In the genomic region with DNA sequence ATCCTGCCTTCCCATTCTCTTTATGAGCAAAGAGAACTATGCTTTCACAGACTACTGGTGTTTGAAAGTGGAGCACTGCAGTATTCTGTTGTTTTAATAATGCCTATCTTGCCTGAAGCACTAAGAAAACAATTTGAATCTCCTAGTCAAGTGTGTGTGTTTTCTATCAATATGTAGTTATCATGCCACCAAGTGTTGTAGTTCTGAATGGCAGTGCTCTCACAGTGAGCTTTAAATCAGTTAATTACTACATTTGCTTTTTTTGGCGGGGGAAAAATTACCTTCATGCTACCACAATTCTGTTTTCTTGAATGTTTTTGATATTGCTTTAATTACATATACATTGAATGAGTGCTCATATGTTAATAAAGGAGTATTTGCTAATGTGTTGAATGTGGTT, we compare ENCODE assay signal across 17 cellular contexts.
DNase-seq lines count a peak whose midpoint lies in the region; ATAC-seq, FAIRE-seq and TF ChIP-seq lines count a peak whose summit lies in the region.
"Had no signal": no experiment of that assay in that cellular context is flagged by ENCODE, and none has a peak within 500 bp of the region (broad histone marks: within the 10 kb centered on the region; RNA-seq: fewer than 3 reads in every experiment).

No MANE protein-coding gene starts in this region.

- BruUV-seq in A673 (replicated peaks; lab: Mats Ljungman, UMichigan) (no TSS peak), OCI-LY7 (replicated peaks; lab: Mats Ljungman, UMichigan) (no TSS peak)

- H3K27me3 ChIP-seq in A673 (replicated peaks; ENCODE audit: insufficient read depth, low read depth, low read length, poor library complexity) (no peaks in the 10 kb centered on the region), H9 (ENCODE audit: insufficient read depth, low read length) (no peaks in the 10 kb centered on the region)
- H3K27me3 ChIP-seq: testis had no signal

- H3K9ac ChIP-seq in H9 (ENCODE audit: extremely low read depth, insufficient read length, low read length), result no peak overlapping the region

- no peak overlapping the region for H2BK15ac ChIP-seq in H9 (ENCODE audit: low read depth, low read length)

- no peaks in the 10 kb centered on the region for H3K36me3 ChIP-seq in A673 (ENCODE audit: insufficient read depth, low read length, poor library complexity, severe bottlenecking)
- no peaks in the 10 kb centered on the region for H3K36me3 ChIP-seq in OCI-LY7 (ENCODE audit: insufficient read depth, low read length)
- no peaks in the 10 kb centered on the region for H3K36me3 ChIP-seq in mucosa of descending colon (ENCODE audit: low read depth)

- peaks cover 22 to 24% of the 10 kb centered on the region in 2 experiments for H3K4me1 Mint-ChIP-seq in H9
- H3K4me1 Mint-ChIP-seq in activated T-cell treated with anti-CD3 and anti-CD28 coated beads, Interleukin-2, amount 50 U/mL, for 24 hours (ENCODE audit: low read depth), result no peaks in the 10 kb centered on the region
- H3K4me1 Mint-ChIP-seq: activated B cell treated with CpG ODN at 0.5 μM for 24 hours; activated CD8-positive, alpha-beta memory T cell treated with anti-CD3 and anti-CD28 coated beads, Interleukin-2, amount 10 ng/mL, durations not matched to agents 7 days and 5 days had no signal

- no peak overlapping the region for H3K4me3 Mint-ChIP-seq in H9
- H3K4me3 Mint-ChIP-seq in activated T-cell treated with anti-CD3 and anti-CD28 coated beads, Interleukin-2, amount 50 U/mL, for 24 hours, result no peak overlapping the region
- H3K4me3 Mint-ChIP-seq: activated B cell treated with CpG ODN at 0.5 μM for 24 hours; activated CD8-positive, alpha-beta memory T cell treated with anti-CD3 and anti-CD28 coated beads, Interleukin-2, amount 10 ng/mL, durations not matched to agents 7 days and 5 days had no signal

- CTCF ChIA-PET in A673 (lab: Charles Lee), result interaction anchor here (0.8 kb wide), 1 partner anchor 841 kb away, joined by 5 read pairs; no protein-coding TSS in a partner anchor
- CTCF ChIA-PET in OCI-LY7 (lab: Charles Lee; ENCODE audit: unreplicated experiment), result no interaction called here

- no peak overlapping the region for H3K18ac ChIP-seq in H9 (ENCODE audit: insufficient read length, low read depth, low read length)

- no peak overlapping the region for H3K4ac ChIP-seq in H9 (ENCODE audit: low read depth, low read length)

- H2BK120ac ChIP-seq in H9 (ENCODE audit: low read depth, low read length, poor library complexity, severe bottlenecking), result no peak overlapping the region

- H3K27ac ChIP-seq in A673 (ENCODE audit: low read depth, low read length, poor library complexity, severe bottlenecking) (no peak overlapping the region), H9 (ENCODE audit: insufficient read length, low read depth, low read length) (no peak overlapping the region), OCI-LY7 (ENCODE audit: low read depth, low read length, poor library complexity, severe bottlenecking) (no peak overlapping the region)
- H3K27ac ChIP-seq: testis had no signal

- no peaks in the 10 kb centered on the region for H3K4me1 ChIP-seq in A673 (ENCODE audit: insufficient read depth, low read length, poor library complexity, severe bottlenecking)
- H3K4me1 ChIP-seq in H9 (ENCODE audit: insufficient read depth, low read length), result no peaks in the 10 kb centered on the region
- H3K4me1 ChIP-seq in OCI-LY7 (ENCODE audit: insufficient read depth, low read length, poor library complexity, severe bottlenecking), result no peaks in the 10 kb centered on the region
- no peaks in the 10 kb centered on the region for H3K4me1 ChIP-seq in mucosa of descending colon (ENCODE audit: low read depth)
- H3K4me1 ChIP-seq: testis had no signal

- intact Hi-C loops in A673 (cut with micrococcal nuclease; ENCODE audit: unreplicated experiment) (no loop called here), OCI-LY7 (cut with micrococcal nuclease; ENCODE audit: unreplicated experiment) (no loop called here), mucosa of descending colon (cut with DNase I, micrococcal nuclease) (no loop called here)

- H4K8ac ChIP-seq in H9 (replicated peaks; ENCODE audit: insufficient read length, low read depth, low read length), result no peak overlapping the region

- H3K9me2 ChIP-seq in OCI-LY7 (ENCODE audit: insufficient read depth, low read length), result no peaks in the 10 kb centered on the region

- H3K23ac ChIP-seq in H9 (ENCODE audit: insufficient read length, low read depth, low read length), result no peak overlapping the region

- H2BK5ac ChIP-seq in H9 (ENCODE audit: insufficient read length, low read length), result no peak overlapping the region

- H2BK12ac ChIP-seq in H9 (ENCODE audit: insufficient read length, low read depth, low read length), result no peak overlapping the region

- no peak overlapping the region for H2BK20ac ChIP-seq in H9 (ENCODE audit: low read depth, low read length, poor library complexity, severe bottlenecking)

- no peaks in the 10 kb centered on the region for H3K9me3 ChIP-seq in A673 (ENCODE audit: low read depth, low read length, poor library complexity, severe bottlenecking)
- H3K9me3 ChIP-seq in H9 (ENCODE audit: control insufficient read depth, low read depth, low read length), result no peaks in the 10 kb centered on the region
- no peaks in the 10 kb centered on the region for H3K9me3 ChIP-seq in OCI-LY7 (ENCODE audit: low read length)
- no peaks in the 10 kb centered on the region for H3K9me3 ChIP-seq in mucosa of descending colon
- H3K9me3 ChIP-seq: testis had no signal

- H3K4me2 ChIP-seq in H9 (ENCODE audit: insufficient read depth, insufficient read length, low read length) (no peak overlapping the region), OCI-LY7 (ENCODE audit: low read length) (no peak overlapping the region)

- no peak overlapping the region for H3K27ac Mint-ChIP-seq in H9
- no peak overlapping the region for H3K27ac Mint-ChIP-seq in activated T-cell treated with anti-CD3 and anti-CD28 coated beads, Interleukin-2, amount 50 U/mL, for 24 hours
- H3K27ac Mint-ChIP-seq: activated B cell treated with CpG ODN at 0.5 μM for 24 hours; activated CD8-positive, alpha-beta memory T cell treated with anti-CD3 and anti-CD28 coated beads, Interleukin-2, amount 10 ng/mL, durations not matched to agents 7 days and 5 days; activated naive CD4-positive, alpha-beta T cell treated with anti-CD3 and anti-CD28 coated beads, Interleukin-2, amount 50 U/mL, for 72 hours had no signal

- no peaks in the 10 kb centered on the region for H3K23me2 ChIP-seq in H9 (ENCODE audit: insufficient read length, low read depth, low read length, poor library complexity, severe bottlenecking)

- no peak overlapping the region for H3T11ph ChIP-seq in H9 (ENCODE audit: low read length)

- H3K4me3 ChIP-seq in A673 (ENCODE audit: low read depth, low read length, poor library complexity, severe bottlenecking) (no peak overlapping the region), OCI-LY7 (ENCODE audit: low read depth, low read length, poor library complexity, severe bottlenecking) (no peak overlapping the region), mucosa of descending colon (no peak overlapping the region)
- H3K4me3 ChIP-seq: testis had no signal

- H2AK5ac ChIP-seq in H9 (ENCODE audit: insufficient read length, low read length), result no peak overlapping the region

- no peaks in the 10 kb centered on the region for H3K79me2 ChIP-seq in H9 (ENCODE audit: insufficient read depth, low read length)
- H3K79me2 ChIP-seq in OCI-LY7 (ENCODE audit: insufficient read depth, low read depth, low read length), result no peaks in the 10 kb centered on the region

- no peak overlapping the region for H3K56ac ChIP-seq in H9 (ENCODE audit: insufficient read length, low read depth, low read length)

- no peak for TF ChIP-seq POLR2A in erythroblast (IDR thresholded peaks at IDR 0.05; ENCODE audit: low read length)

- ATAC-seq in HG02938 (IDR thresholded peaks at IDR 0.05; ENCODE audit: unreplicated experiment) (no peak), mucosa of descending colon (no peak)
- ATAC-seq: activated CD8-positive, alpha-beta memory T cell treated with anti-CD3 and anti-CD28 coated beads, Interleukin-2, amount 10 ng/mL, durations not matched to agents 7 days and 5 days; activated naive CD4-positive, alpha-beta T cell treated with anti-CD3 and anti-CD28 coated beads, Interleukin-2, amount 50 U/mL, for 72 hours; PC-3 had no signal

- TF ChIP-seq CTCF in A673 (conservative IDR thresholded peaks at IDR 0.05; ENCODE audit: low read depth, low read length), result peak; percentile 37; the same call in 1 of the 2 replicates
- peak; percentile 70 for TF ChIP-seq CTCF in H9 (conservative IDR thresholded peaks at IDR 0.05)
- 0 out of 2 replicates have a peak, but pooled peaks have one; percentile 21 for TF ChIP-seq CTCF in OCI-LY7 (conservative IDR thresholded peaks at IDR 0.05; ENCODE audit: low read length)
- TF ChIP-seq CTCF in mucosa of descending colon (IDR thresholded peaks at IDR 0.05), result no peak

- H4K91ac ChIP-seq in H9 (ENCODE audit: insufficient read length, low read depth, low read length), result no peak overlapping the region

- H4K5ac ChIP-seq in H9 (ENCODE audit: insufficient read length, low read depth, low read length), result no peak overlapping the region

- FAIRE-seq in islet of Langerhans (lab: Jason Lieb, UNC), result peak; percentile 87

- POLR2A ChIA-PET in A673 (lab: Charles Lee; ENCODE audit: low non-redundant PET) (no interaction called here), OCI-LY7 (lab: Charles Lee) (no interaction called here)

- no peaks in the 10 kb centered on the region for H4K20me1 ChIP-seq in H9 (ENCODE audit: control insufficient read depth, insufficient read depth, insufficient read length)
- H4K20me1 ChIP-seq in OCI-LY7 (ENCODE audit: insufficient read depth, low read length), result no peaks in the 10 kb centered on the region

- H3K14ac ChIP-seq in H9 (ENCODE audit: insufficient read depth, low read length), result no peak overlapping the region

- DNase-seq in A673 (ENCODE audit: low spot score) (peak; percentile 9), H9 (no peak), OCI-LY7 (ENCODE audit: low spot score) (no peak), erythroblast (lab: John Stamatoyannopoulos, UW) (no peak), mucosa of descending colon (no peak)
- DNase-seq in activated T-cell treated with anti-CD3 and anti-CD28 coated beads, Interleukin-2, amount 50 U/mL, for 24 hours, result no peak
- DNase-seq: activated B cell treated with CpG ODN at 0.5 μM for 24 hours; activated CD8-positive, alpha-beta memory T cell treated with anti-CD3 and anti-CD28 coated beads, Interleukin-2, amount 10 ng/mL, durations not matched to agents 7 days and 5 days; DND-41; islet precursor cell; Karpas-422; NCI-H2107; PC-3; testis had no signal

- H3K79me1 ChIP-seq in H9 (ENCODE audit: insufficient read depth, low read depth, low read length, poor library complexity, severe bottlenecking), result no peaks in the 10 kb centered on the region

- no CpG with 5 or more reads among the region's 1 CpG for WGBS in H9 (ENCODE audit: extremely low coverage, insufficient read length, low lambda C conversion rate)

- no peak overlapping the region for H2AFZ ChIP-seq in H9 (ENCODE audit: low read length)
- no peak overlapping the region for H2AFZ ChIP-seq in OCI-LY7 (ENCODE audit: low read length)

- H3K27me3 Mint-ChIP-seq in H9 (ENCODE audit: low read depth), result no peaks in the 10 kb centered on the region
- peaks cover 7% of the 10 kb centered on the region for H3K27me3 Mint-ChIP-seq in activated T-cell treated with anti-CD3 and anti-CD28 coated beads, Interleukin-2, amount 50 U/mL, for 24 hours
- H3K27me3 Mint-ChIP-seq: activated B cell treated with CpG ODN at 0.5 μM for 24 hours; activated CD8-positive, alpha-beta memory T cell treated with anti-CD3 and anti-CD28 coated beads, Interleukin-2, amount 10 ng/mL, durations not matched to agents 7 days and 5 days had no signal

- peaks cover 4 to 31% of the 10 kb centered on the region in 2 experiments; a peak in 3 of 5 replicates for H3K9me3 Mint-ChIP-seq in H9
- no peaks in the 10 kb centered on the region for H3K9me3 Mint-ChIP-seq in activated T-cell treated with anti-CD3 and anti-CD28 coated beads, Interleukin-2, amount 50 U/mL, for 24 hours
- H3K9me3 Mint-ChIP-seq: activated B cell treated with CpG ODN at 0.5 μM for 24 hours had no signal

- H3K36me3 Mint-ChIP-seq in H9 (ENCODE audit: insufficient read depth in 1 of 3, low read depth in 3 of 3), result no peaks in the 10 kb centered on the region
- H3K36me3 Mint-ChIP-seq in activated T-cell treated with anti-CD3 and anti-CD28 coated beads, Interleukin-2, amount 50 U/mL, for 24 hours (ENCODE audit: low read depth), result no peaks in the 10 kb centered on the region
- H3K36me3 Mint-ChIP-seq: activated CD8-positive, alpha-beta memory T cell treated with anti-CD3 and anti-CD28 coated beads, Interleukin-2, amount 10 ng/mL, durations not matched to agents 7 days and 5 days; activated naive CD4-positive, alpha-beta T cell treated with anti-CD3 and anti-CD28 coated beads, Interleukin-2, amount 50 U/mL, for 72 hours had no signal
